In the genomic region with DNA sequence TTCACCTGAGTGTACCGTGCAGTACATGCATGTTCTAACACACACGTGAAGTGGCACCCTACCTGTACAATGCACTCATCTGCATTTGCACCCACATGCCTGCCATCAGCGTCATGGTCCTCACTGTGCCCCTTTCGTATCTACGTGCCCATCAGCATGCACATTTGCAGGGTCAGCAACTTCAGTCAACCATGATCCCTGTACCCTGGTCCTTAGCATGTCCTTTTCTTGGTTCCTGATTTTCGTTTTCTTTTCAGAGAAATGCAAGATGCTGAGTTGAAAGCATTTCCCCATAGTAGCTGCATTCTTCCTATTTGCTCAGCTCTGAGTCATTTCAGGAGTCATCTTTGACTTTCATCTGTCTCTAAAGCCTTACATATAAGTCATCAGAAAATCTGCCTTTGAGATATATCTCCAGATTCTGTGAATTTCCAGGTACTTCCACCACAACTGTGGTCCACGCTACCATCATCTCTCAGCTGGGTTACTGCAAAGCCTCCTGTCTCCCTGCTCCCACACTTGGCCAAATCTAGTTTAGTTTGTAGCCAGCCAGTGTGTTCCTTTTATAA, we compare ENCODE assay signal across 10 cellular contexts. TPM values are rescaled to one million over a fixed set of nuclear protein-coding genes. Genes with fewer than 3 reads are reported as not detected.
DNase-seq lines count a peak whose midpoint lies in the region; ATAC-seq and TF ChIP-seq lines count a peak whose summit lies in the region.
"Had no signal": no experiment of that assay in that cellular context is flagged by ENCODE, and none has a peak within 500 bp of the region (broad histone marks: within the 10 kb centered on the region; RNA-seq: fewer than 3 reads in every experiment).

No MANE protein-coding gene starts in this region.

- 73% methylated on average over 7 of the region's 7 CpGs for WGBS in smooth muscle cell (ENCODE audit: low lambda C conversion rate)
- 89 to 92% (median 90%) methylated on average over 7 of the region's 7 CpGs for WGBS in ovary, 3 donors

- H3K27ac ChIP-seq in smooth muscle cell (ENCODE audit: low read depth) (peak overlapping the region; percentile 78), ovary (no peak overlapping the region)
- H3K27ac ChIP-seq: C4-2B had no signal

- peaks cover 7% of the 10 kb centered on the region for H3K27me3 Mint-ChIP-seq in activated CD4-positive, alpha-beta T cell treated with anti-CD3 and anti-CD28 coated beads, Interleukin-2, amount 10 ng/mL, durations not matched to agents 7 days and 5 days
- H3K27me3 Mint-ChIP-seq: memory B cell had no signal

- peaks cover 34% of the 10 kb centered on the region for H3K4me1 Mint-ChIP-seq in activated CD4-positive, alpha-beta T cell treated with anti-CD3 and anti-CD28 coated beads, Interleukin-2, amount 10 ng/mL, durations not matched to agents 7 days and 5 days

- H3K36me3 ChIP-seq in smooth muscle cell (ENCODE audit: low read depth) (no peaks in the 10 kb centered on the region), ovary (no peaks in the 10 kb centered on the region)

- H3K4me2 ChIP-seq in smooth muscle cell: no peak overlapping the region

- peak; percentile 37 for DNase-seq in activated naive CD4-positive, alpha-beta T cell treated with Interleukin-2 at 50 U/mL for 16 hours
- no peak for DNase-seq in activated naive CD4-positive, alpha-beta T cell (lab: John Stamatoyannopoulos, UW)
- peak; percentile 66 for DNase-seq in activated CD4-positive, alpha-beta T cell treated with anti-CD3 and anti-CD28 coated beads, Interleukin-2, amount 10 ng/mL, durations not matched to agents 7 days and 5 days
- DNase-seq in smooth muscle cell (lab: John Stamatoyannopoulos, UW; ENCODE audit: unreplicated experiment): no peak
- DNase-seq in NCI-H2107 treated with DMSO at 0.1 percent for 48 hours (lab: John Stamatoyannopoulos, UW; ENCODE audit: unreplicated experiment): no peak
- DNase-seq in hypothalamus (lab: John Stamatoyannopoulos, UW): no peak
- DNase-seq in ovary: no peak

- CTCF ChIA-PET in activated CD4-positive, alpha-beta T cell treated with anti-CD3 and anti-CD28 coated beads, Interleukin-2, amount 10 ng/mL, durations not matched to agents 7 days and 5 days (lab: Charles Lee): interaction anchor here (0.5 to 1.4 kb wide), 6 partner anchors 11 to 328 kb away, joined by 3 to 4 read pairs (median 3); no protein-coding TSS in a partner anchor

- TF ChIP-seq CTCF in smooth muscle cell (IDR thresholded peaks at IDR 0.05; ENCODE audit: borderline replicate concordance, insufficient read depth, poor library complexity, severe bottlenecking) (no peak), ovary (IDR thresholded peaks at IDR 0.05) (no peak)

- no peak overlapping the region for H2AFZ ChIP-seq in smooth muscle cell (ENCODE audit: low read depth)

- H3K27me3 ChIP-seq in smooth muscle cell (ENCODE audit: low read depth) (no peaks in the 10 kb centered on the region), ovary (no peaks in the 10 kb centered on the region)

- peak overlapping the region; percentile 68 for H3K27ac Mint-ChIP-seq in activated CD4-positive, alpha-beta T cell treated with anti-CD3 and anti-CD28 coated beads, Interleukin-2, amount 10 ng/mL, durations not matched to agents 7 days and 5 days
- H3K27ac Mint-ChIP-seq: memory B cell had no signal

- H4K20me1 ChIP-seq in smooth muscle cell (ENCODE audit: low read depth): no peaks in the 10 kb centered on the region

- H3K9me3 Mint-ChIP-seq in activated CD4-positive, alpha-beta T cell treated with anti-CD3 and anti-CD28 coated beads, Interleukin-2, amount 10 ng/mL, durations not matched to agents 7 days and 5 days: peaks cover 29% of the 10 kb centered on the region

- peaks cover 25% of the 10 kb centered on the region for H3K36me3 Mint-ChIP-seq in activated CD4-positive, alpha-beta T cell treated with anti-CD3 and anti-CD28 coated beads, Interleukin-2, amount 10 ng/mL, durations not matched to agents 7 days and 5 days (ENCODE audit: low read depth)

- POLR2A ChIA-PET in activated CD4-positive, alpha-beta T cell treated with anti-CD3 and anti-CD28 coated beads, Interleukin-2, amount 10 ng/mL, durations not matched to agents 7 days and 5 days (lab: Charles Lee): interaction anchor here (0.7 to 1.0 kb wide), 2 partner anchors 82 to 376 kb away, joined by 3 read pairs; partner anchors contain the start of genes RHOB and WDR35

- TF ChIP-seq EP300 in ovary (IDR thresholded peaks at IDR 0.05): no peak

- no peak for TF ChIP-seq POLR2A in ovary (IDR thresholded peaks at IDR 0.05)

- peaks cover 9% of the 10 kb centered on the region for H3F3A ChIP-seq in smooth muscle cell (ENCODE audit: low read depth)

- H3K4me3 ChIP-seq in smooth muscle cell: no peak overlapping the region
- no peak overlapping the region for H3K4me3 ChIP-seq in ovary

- peak; percentile 96 for ATAC-seq in HG03039 (IDR thresholded peaks at IDR 0.05; ENCODE audit: unreplicated experiment)

- peak overlapping the region; percentile 12 for H3K4me3 Mint-ChIP-seq in activated CD4-positive, alpha-beta T cell treated with anti-CD3 and anti-CD28 coated beads, Interleukin-2, amount 10 ng/mL, durations not matched to agents 7 days and 5 days
- H3K4me3 Mint-ChIP-seq: memory B cell had no signal

- H3K9me3 ChIP-seq in smooth muscle cell (replicated peaks; ENCODE audit: low read depth) (no peaks in the 10 kb centered on the region), ovary (no peaks in the 10 kb centered on the region)

- no peaks in the 10 kb centered on the region for H3K4me1 ChIP-seq in smooth muscle cell (ENCODE audit: low read depth)
- H3K4me1 ChIP-seq in ovary (ENCODE audit: insufficient read depth): peaks cover 4% of the 10 kb centered on the region

- intact Hi-C loops in ovary (cut with DNase I): no loop called here

- no peak overlapping the region for H3K9ac ChIP-seq in smooth muscle cell (ENCODE audit: low read depth)

- no peaks in the 10 kb centered on the region for H3K79me2 ChIP-seq in smooth muscle cell (ENCODE audit: low read depth)

RNA-seq across cellular contexts. Expression of gene PUM2, which starts 14.7 kb away (rescaled TPM):
- 100 to 1,000 TPM; 123 to 131 TPM for total RNA-seq in activated CD4-positive, alpha-beta T cell treated with anti-CD3 and anti-CD28 coated beads, Interleukin-2, amount 10 ng/mL, durations not matched to agents 7 days and 5 days
- total RNA-seq in smooth muscle cell: 42.0 and 54.1 TPM in 2 replicates
- polyA plus RNA-seq in smooth muscle cell: 5.2 and 9.1 TPM in 2 replicates
- total RNA-seq in ovary: 100 to 1,000 TPM in 4 of 7 donors, 10 to 100 TPM in 3; 49.3 to 148 (median 106) TPM
- 10 to 100 TPM; 40.3 to 49.5 TPM for polyA plus RNA-seq in ovary

Comparison
In these comparisons a context has a peak if more than half of its experiments do, and no peak if none do; other contexts are left out.
1. DNase-seq: peak in activated naive CD4-positive, alpha-beta T cell treated with Interleukin-2 at 50 U/mL for 16 hours (single experiment) and activated CD4-positive, alpha-beta T cell treated with anti-CD3 and anti-CD28 coated beads, Interleukin-2, amount 10 ng/mL, durations not matched to agents 7 days and 5 days (single experiment); none in activated naive CD4-positive, alpha-beta T cell (0 of 4), smooth muscle cell (single experiment), NCI-H2107 treated with DMSO at 0.1 percent for 48 hours (single experiment), hypothalamus (0 of 51) and ovary (0 of 5).